In the genomic region with DNA sequence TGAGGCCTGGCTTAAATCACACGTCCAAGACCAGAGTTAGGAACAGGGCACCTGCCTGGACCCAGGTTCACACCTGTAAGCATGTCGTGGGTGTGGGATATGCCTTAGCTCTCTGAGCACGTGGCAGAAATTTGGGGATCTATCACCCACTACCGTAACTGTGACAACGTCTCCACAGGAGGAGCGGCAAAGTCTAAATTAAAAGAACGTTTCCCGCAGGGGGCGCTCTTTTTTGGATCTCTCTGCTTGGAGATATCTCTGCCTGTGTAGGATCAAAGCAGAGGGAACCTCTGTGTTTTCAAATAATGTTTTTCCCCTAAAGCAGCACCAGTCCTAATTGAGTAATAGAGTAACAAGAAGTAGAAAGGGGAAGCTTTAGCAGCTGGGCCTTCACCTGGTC, we compare ENCODE assay signal across 3 cellular contexts. TPM values are rescaled to one million over a fixed set of nuclear protein-coding genes. Genes with fewer than 3 reads are reported as not detected.
"Had no signal": no experiment of that assay in that cellular context is flagged by ENCODE, and none has a peak within 500 bp of the region (broad histone marks: within the 10 kb centered on the region; RNA-seq: fewer than 3 reads in every experiment).

No MANE protein-coding gene starts in this region.

RNA-seq across cellular contexts. Expression of a gene that starts 43.0 kb away (rescaled TPM):
- total RNA-seq: GM23338, HT-29, IMR-90 had no signal
- polyA plus RNA-seq: GM23338, IMR-90 had no signal
